Comparison of ENCODE assay signal across 16 cellular contexts in the genomic region with DNA sequence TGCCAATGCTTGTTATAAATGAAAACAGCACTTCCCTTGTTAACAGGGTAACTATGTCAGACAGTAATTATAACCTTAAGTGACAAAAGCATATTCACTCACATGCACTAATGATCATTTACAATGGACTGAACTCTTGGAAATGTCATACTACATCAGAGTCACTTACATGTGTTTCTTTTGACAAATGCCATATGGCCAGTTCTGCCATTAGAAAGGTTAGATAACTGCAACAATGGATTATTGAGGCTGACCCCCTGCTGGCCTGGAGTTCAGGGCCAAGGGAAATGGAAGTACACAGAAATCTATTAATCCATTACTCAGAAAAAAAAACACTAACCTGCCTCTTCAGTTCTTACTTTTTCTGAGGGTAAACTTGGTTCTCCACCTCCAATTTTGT.
"Had no signal": no experiment of that assay in that cellular context is flagged by ENCODE, and none has a peak within 500 bp of the region (broad histone marks: within the 10 kb centered on the region; RNA-seq: fewer than 3 reads in every experiment).

No MANE protein-coding gene starts in this region.

- DNase-seq: activated gamma-delta T cell treated with Interleukin-2 at 50 U/mL for 16 hours; activated T-cell treated with anti-CD3 and anti-CD28 coated beads, Interleukin-2, amount 50 U/mL, for 1 hour; anterior cingulate cortex; effector memory CD4-positive, alpha-beta T cell; gastrocnemius medialis; hippocampal formation; kidney glomerular epithelial cell; left ventricle myocardium inferior; naive thymus-derived CD4-positive, alpha-beta T cell; posterior cingulate gyrus; sigmoid colon; stimulated activated CD4-positive, alpha-beta T cell treated with anti-CD3 and anti-CD28 coated beads, Interleukin-15, amount 100 ng/mL, for 24 hours; stimulated activated naive B cell treated with anti-CD40 and anti-IgM and Interleukin-4, amounts not matched to agents 10 μg/mL and 1 μg/mL and 100 μg/mL, for 72 hours; transverse colon had no signal

- H3K27me3 ChIP-seq: gastrocnemius medialis, sigmoid colon, transverse colon had no signal

- H3K9me3 ChIP-seq: gastrocnemius medialis, left ventricle myocardium inferior, sigmoid colon, transverse colon had no signal

- H3K4me1 ChIP-seq: gastrocnemius medialis, sigmoid colon had no signal

- H3K4me3 ChIP-seq: gastrocnemius medialis, left ventricle myocardium inferior, sigmoid colon, smooth muscle cell, transverse colon had no signal

- H3K27ac ChIP-seq: gastrocnemius medialis, left ventricle myocardium inferior, sigmoid colon, transverse colon had no signal

- H3K36me3 ChIP-seq: gastrocnemius medialis, left ventricle myocardium inferior, sigmoid colon, transverse colon had no signal

- ATAC-seq: gastrocnemius medialis; naive thymus-derived CD4-positive, alpha-beta T cell; stimulated activated naive B cell treated with anti-CD40 and anti-IgM and Interleukin-4, amounts not matched to agents 10 μg/mL and 1 μg/mL and 100 μg/mL, for 72 hours; WTC11 had no signal
